ENCODE assay signal across 15 cellular contexts in the genomic region with DNA sequence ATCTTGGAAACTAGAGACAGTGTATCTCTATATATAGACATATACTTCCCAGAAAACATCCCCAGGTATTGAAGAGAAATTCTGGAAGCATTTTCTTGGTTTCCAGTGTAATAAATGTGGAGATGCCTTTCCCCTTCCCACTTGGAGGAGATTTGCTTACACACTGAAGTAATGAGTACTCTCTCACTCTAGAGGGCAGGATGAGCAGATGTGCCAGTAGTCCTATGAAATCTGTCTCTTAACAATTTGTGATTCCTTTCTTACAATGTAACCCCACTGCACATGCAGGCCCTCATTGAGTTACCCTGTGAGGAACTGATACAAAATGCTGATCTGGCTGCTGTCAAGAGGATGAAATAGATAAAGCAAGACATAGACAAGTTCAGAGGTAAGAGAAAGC.
A peak's percentile ranks its signal among the peaks of the same experiment; 100 is the strongest.
DNase-seq lines count a peak whose midpoint lies in the region; ATAC-seq, FAIRE-seq and TF ChIP-seq lines count a peak whose summit lies in the region.
"Had no signal": no experiment of that assay in that cellular context is flagged by ENCODE, and none has a peak within 500 bp of the region (broad histone marks: within the 10 kb centered on the region; RNA-seq: fewer than 3 reads in every experiment).

No MANE protein-coding gene starts in this region.

- H3K9me2 ChIP-seq in OCI-LY1 (ENCODE audit: low read depth, low read length), result no peaks in the 10 kb centered on the region
- no peaks in the 10 kb centered on the region for H3K9me2 ChIP-seq in hepatocyte (replicated peaks; ENCODE audit: insufficient read depth)

- H2AFZ ChIP-seq in OCI-LY1 (ENCODE audit: low read length) (no peak overlapping the region), hepatocyte (no peak overlapping the region)

- TF ChIP-seq CTCF in D721Med (IDR thresholded peaks at IDR 0.05; ENCODE audit: insufficient read depth, missing control alignments) (peak; percentile 31), OCI-LY1 (IDR thresholded peaks at IDR 0.05; ENCODE audit: low read length) (peak; percentile 25; the same call in 1 of the 2 replicates), hepatocyte (IDR thresholded peaks at IDR 0.05; ENCODE audit: poor library complexity) (peak; percentile 23), gastroesophageal sphincter (IDR thresholded peaks at IDR 0.05) (no peak)

- H4K20me1 ChIP-seq in OCI-LY1 (ENCODE audit: insufficient read depth, low read length) (no peaks in the 10 kb centered on the region), hepatocyte (ENCODE audit: insufficient read depth, poor library complexity, severe bottlenecking) (no peaks in the 10 kb centered on the region)

- TF ChIP-seq POLR2A in gastroesophageal sphincter (IDR thresholded peaks at IDR 0.05), result no peak

- no peaks in the 10 kb centered on the region for H3F3A ChIP-seq in OCI-LY1 (ENCODE audit: insufficient read depth, low read length)

- H3K27ac ChIP-seq in OCI-LY1 (ENCODE audit: low read depth, low read length, poor library complexity, severe bottlenecking) (no peak overlapping the region), hepatocyte (no peak overlapping the region), gastroesophageal sphincter (no peak overlapping the region)

- H3K9me3 ChIP-seq in OCI-LY1 (ENCODE audit: low read length) (no peaks in the 10 kb centered on the region), hepatocyte (ENCODE audit: low read depth) (no peaks in the 10 kb centered on the region), gastroesophageal sphincter (no peaks in the 10 kb centered on the region)

- H3K79me2 ChIP-seq in OCI-LY1 (ENCODE audit: insufficient read depth, low read length) (no peaks in the 10 kb centered on the region), hepatocyte (no peaks in the 10 kb centered on the region)

- H3K9ac ChIP-seq in OCI-LY1 (ENCODE audit: low read length), result no peak overlapping the region

- H3K4me3 ChIP-seq in OCI-LY1 (ENCODE audit: low read depth, low read length, poor library complexity, severe bottlenecking) (no peak overlapping the region), hepatocyte (no peak overlapping the region), gastroesophageal sphincter (no peak overlapping the region)

- FAIRE-seq in D721Med (lab: Jason Lieb, UNC), result no peak
- FAIRE-seq: GM19239 had no signal

- H3K4me2 ChIP-seq in OCI-LY1 (ENCODE audit: low read length) (no peak overlapping the region), hepatocyte (no peak overlapping the region)

- TF ChIP-seq EP300 in gastroesophageal sphincter (IDR thresholded peaks at IDR 0.05), result no peak

- H3K27me3 ChIP-seq in OCI-LY1 (ENCODE audit: insufficient read depth, low read length) (no peaks in the 10 kb centered on the region), hepatocyte (no peaks in the 10 kb centered on the region), gastroesophageal sphincter (no peaks in the 10 kb centered on the region)

- H3K36me3 ChIP-seq in OCI-LY1 (ENCODE audit: insufficient read depth, low read length), result no peaks in the 10 kb centered on the region
- H3K36me3 ChIP-seq in hepatocyte (replicated peaks; ENCODE audit: insufficient read depth, low read depth), result no peaks in the 10 kb centered on the region
- H3K36me3 ChIP-seq in gastroesophageal sphincter, result no peaks in the 10 kb centered on the region

- ATAC-seq in GM19351 (IDR thresholded peaks at IDR 0.05; ENCODE audit: unreplicated experiment) (peak; percentile 57), HG03097 (IDR thresholded peaks at IDR 0.05; ENCODE audit: low FRiP score, unreplicated experiment) (no peak), left lobe of liver (no peak), gastroesophageal sphincter (no peak), HG02885 (IDR thresholded peaks at IDR 0.05; ENCODE audit: poor library complexity, unreplicated experiment) (no peak)

- no peaks in the 10 kb centered on the region for H3K4me1 ChIP-seq in OCI-LY1 (ENCODE audit: insufficient read depth, low read length, severe bottlenecking)
- H3K4me1 ChIP-seq in hepatocyte (ENCODE audit: insufficient read depth), result no peaks in the 10 kb centered on the region
- no peaks in the 10 kb centered on the region for H3K4me1 ChIP-seq in gastroesophageal sphincter

- DNase-seq in D721Med (ENCODE audit: insufficient read length, low spot score) (no peak), hepatocyte (ENCODE audit: low spot score) (no peak), left lobe of liver (ENCODE audit: low spot score) (no peak)
- DNase-seq: amniotic stem cell; immature natural killer cell; NCI-H446 treated with DMSO at 0.1 percent for 48 hours; stimulated activated CD4-positive, alpha-beta T cell treated with anti-CD3 and anti-CD28 coated beads, Interleukin-15, amount 100 ng/mL, for 24 hours; stimulated activated naive CD4-positive, alpha-beta T cell; T1000 had no signal

Comparison
In these comparisons a context has a peak if more than half of its experiments do, and no peak if none do; other contexts are left out.
1. CTCF ChIP-seq: peak in D721Med (single experiment), OCI-LY1 (single experiment) and hepatocyte (single experiment); none in gastroesophageal sphincter (0 of 4).